In the genomic region with DNA sequence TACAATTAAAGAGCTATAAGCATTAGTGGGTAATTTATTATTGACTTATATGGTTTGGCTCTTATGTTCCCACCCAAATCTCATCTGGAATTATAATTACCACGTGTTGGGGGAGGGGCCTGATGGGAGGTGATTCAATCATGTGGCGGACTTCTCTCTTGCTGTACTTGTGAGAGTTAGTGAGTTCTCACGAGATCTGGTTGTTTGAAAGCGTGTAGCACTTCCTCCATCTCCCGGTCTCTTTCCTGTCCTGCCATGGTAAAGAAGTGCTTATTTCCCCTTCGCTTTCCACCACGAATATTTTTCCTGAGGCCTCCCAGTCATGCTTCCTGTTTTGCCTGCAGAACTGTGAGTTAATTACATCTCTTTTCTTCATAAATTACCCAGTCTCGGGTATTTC, we compare ENCODE assay signal across 12 cellular contexts. TPM values are rescaled to one million over a fixed set of nuclear protein-coding genes. Genes with fewer than 3 reads are reported as not detected.
A peak's percentile ranks its signal among the peaks of the same experiment; 100 is the strongest.
DNase-seq lines count a peak whose midpoint lies in the region; ATAC-seq and TF ChIP-seq lines count a peak whose summit lies in the region.
"Had no signal": no experiment of that assay in that cellular context is flagged by ENCODE, and none has a peak within 500 bp of the region (broad histone marks: within the 10 kb centered on the region; RNA-seq: fewer than 3 reads in every experiment).

No MANE protein-coding gene starts in this region.

- no peaks in the 10 kb centered on the region for H3K36me3 Mint-ChIP-seq in IgD-negative memory B cell
- no peaks in the 10 kb centered on the region for H3K36me3 Mint-ChIP-seq in activated T-cell treated with anti-CD3 and anti-CD28 coated beads, Interleukin-2, amount 50 U/mL, for 72 hours (ENCODE audit: insufficient read depth in 2 of 2)

- H3K4me1 ChIP-seq in upper lobe of right lung (no peaks in the 10 kb centered on the region), osteoblast (ENCODE audit: insufficient read depth, low read length) (no peaks in the 10 kb centered on the region)

- H3K9me3 ChIP-seq in upper lobe of right lung, result no peaks in the 10 kb centered on the region
- no peaks in the 10 kb centered on the region for H3K9me3 ChIP-seq in osteoblast (ENCODE audit: low read depth, low read length)
- H3K9me3 ChIP-seq: thoracic aorta had no signal

- DNase-seq in stimulated activated CD4-positive, alpha-beta T cell treated with anti-CD3 and anti-CD28 coated beads, Interleukin-15, amount 100 ng/mL, for 24 hours, result peak; percentile 41
- DNase-seq in stimulated activated CD4-positive, alpha-beta T cell treated with anti-CD3 and anti-CD28 coated beads, Interleukin-4, amount 100 ng/mL, for 4 hours, result no peak
- DNase-seq in activated T-cell treated with anti-CD3 and anti-CD28 coated beads, Interleukin-2, amount 50 U/mL, for 72 hours, result no peak
- DNase-seq in upper lobe of right lung (no peak), NCI-H146 (lab: John Stamatoyannopoulos, UW) (no peak), osteoblast (ENCODE audit: insufficient read length, low spot score, missing footprints) (no peak), germinal center (ENCODE audit: low spot score) (no peak)
- DNase-seq: activated CD4-positive, CD25-positive, alpha-beta regulatory T cell; NK-92 treated with Interleukin-12 subunit alpha and Interleukin-12 subunit beta, amount 100 ng/mL, for 24 hours had no signal

- no peak overlapping the region for H3K4me2 ChIP-seq in osteoblast (ENCODE audit: insufficient read depth, low read length)

- intact Hi-C loops in upper lobe of right lung (cut with DNase I), result no loop called here

- H2AFZ ChIP-seq in osteoblast (ENCODE audit: low read length), result no peak overlapping the region

- no peak overlapping the region for H3K4me3 ChIP-seq in upper lobe of right lung
- H3K4me3 ChIP-seq in osteoblast (ENCODE audit: insufficient read depth, low read length), result no peak overlapping the region
- H3K4me3 ChIP-seq: thoracic aorta had no signal

- H3K27ac Mint-ChIP-seq in IgD-negative memory B cell, result peak overlapping the region in 1 of 3 donors; percentile 14
- peak overlapping the region; percentile 89 for H3K27ac Mint-ChIP-seq in activated T-cell treated with anti-CD3 and anti-CD28 coated beads, Interleukin-2, amount 50 U/mL, for 72 hours

- H3K4me1 Mint-ChIP-seq in IgD-negative memory B cell, result peaks cover 5 to 9% (median 8%) of the 10 kb centered on the region in 3 donors
- H3K4me1 Mint-ChIP-seq in activated T-cell treated with anti-CD3 and anti-CD28 coated beads, Interleukin-2, amount 50 U/mL, for 72 hours (ENCODE audit: low read depth), result peaks cover 5% of the 10 kb centered on the region

- no peak overlapping the region for H3K27ac ChIP-seq in upper lobe of right lung
- no peak overlapping the region for H3K27ac ChIP-seq in osteoblast (ENCODE audit: low read depth, low read length)
- H3K27ac ChIP-seq: C4-2B, thoracic aorta had no signal

- no peaks in the 10 kb centered on the region for H3K9me3 Mint-ChIP-seq in IgD-negative memory B cell
- no peaks in the 10 kb centered on the region for H3K9me3 Mint-ChIP-seq in activated T-cell treated with anti-CD3 and anti-CD28 coated beads, Interleukin-2, amount 50 U/mL, for 72 hours

- H3K36me3 ChIP-seq in upper lobe of right lung (no peaks in the 10 kb centered on the region), osteoblast (ENCODE audit: insufficient read depth, low read length) (no peaks in the 10 kb centered on the region)
- H3K36me3 ChIP-seq: thoracic aorta had no signal

- no peaks in the 10 kb centered on the region for H3K79me2 ChIP-seq in osteoblast (ENCODE audit: insufficient read depth, low read length)

- H3K27me3 ChIP-seq in upper lobe of right lung, result no peaks in the 10 kb centered on the region
- H3K27me3 ChIP-seq in osteoblast (ENCODE audit: insufficient read depth, low read length), result no peaks in the 10 kb centered on the region

- H3K27me3 Mint-ChIP-seq in IgD-negative memory B cell, result no peaks in the 10 kb centered on the region
- no peaks in the 10 kb centered on the region for H3K27me3 Mint-ChIP-seq in activated T-cell treated with anti-CD3 and anti-CD28 coated beads, Interleukin-2, amount 50 U/mL, for 72 hours (ENCODE audit: low read depth)

- peak in 1 of 2 donors; percentile 25 for ATAC-seq in activated T-cell treated with anti-CD3 and anti-CD28 coated beads, Interleukin-2, amount 50 U/mL, for 72 hours (replicated peaks in 1 of 2)
- ATAC-seq in upper lobe of right lung, result peak; percentile 63

- no peaks in the 10 kb centered on the region for H4K20me1 ChIP-seq in osteoblast (ENCODE audit: insufficient read depth, low read length)

- H3K4me3 Mint-ChIP-seq in IgD-negative memory B cell, result peak overlapping the region; percentile 16 to 89 (median 80)
- peak overlapping the region; percentile 72 to 89 for H3K4me3 Mint-ChIP-seq in activated T-cell treated with anti-CD3 and anti-CD28 coated beads, Interleukin-2, amount 50 U/mL, for 72 hours

- TF ChIP-seq CTCF in upper lobe of right lung (IDR thresholded peaks at IDR 0.05) (no peak), osteoblast (IDR thresholded peaks at IDR 0.05; ENCODE audit: extremely low read depth, low read depth, low read length) (no peak)

RNA-seq across cellular contexts. Expression of a gene that starts 28.1 kb away (rescaled TPM):
- 45.3 TPM for polyA plus RNA-seq in IgD-negative memory B cell
- total RNA-seq in activated T-cell treated with anti-CD3 and anti-CD28 coated beads, Interleukin-2, amount 50 U/mL, for 72 hours, result 10 to 100 TPM; 49.1 to 55.3 TPM
- total RNA-seq in upper lobe of right lung (30.7 TPM), osteoblast (17.4 and 23.6 TPM in 2 replicates)
